Comparison of ENCODE assay signal across 1 cellular context in the genomic region with DNA sequence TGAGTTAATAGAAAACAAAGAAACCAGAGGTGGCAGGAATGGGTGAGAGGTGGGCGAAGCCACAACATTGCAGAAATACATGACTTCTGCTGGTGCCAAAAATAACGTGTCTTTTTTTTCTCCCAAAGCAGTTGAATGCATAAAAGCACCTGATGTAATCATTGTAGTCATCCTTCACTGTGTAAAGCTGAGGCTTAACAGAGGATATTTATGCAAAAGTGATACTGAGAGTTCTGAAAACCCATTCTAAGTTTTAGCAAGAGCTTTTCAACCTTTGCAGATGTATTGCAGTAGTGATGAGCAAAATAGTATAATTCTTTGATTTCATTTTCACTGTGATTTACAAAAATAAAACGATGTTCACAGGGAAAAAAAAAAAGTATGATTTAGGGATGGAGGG.
TF ChIP-seq lines count a peak whose summit lies in the region.

No MANE protein-coding gene starts in this region.

TF ChIP-seq in IMR-90, 13 proteins besides CTCF, POLR2A, EP300 and RAD21 (continued from another document):
- TF ChIP-seq, protein P1, sequence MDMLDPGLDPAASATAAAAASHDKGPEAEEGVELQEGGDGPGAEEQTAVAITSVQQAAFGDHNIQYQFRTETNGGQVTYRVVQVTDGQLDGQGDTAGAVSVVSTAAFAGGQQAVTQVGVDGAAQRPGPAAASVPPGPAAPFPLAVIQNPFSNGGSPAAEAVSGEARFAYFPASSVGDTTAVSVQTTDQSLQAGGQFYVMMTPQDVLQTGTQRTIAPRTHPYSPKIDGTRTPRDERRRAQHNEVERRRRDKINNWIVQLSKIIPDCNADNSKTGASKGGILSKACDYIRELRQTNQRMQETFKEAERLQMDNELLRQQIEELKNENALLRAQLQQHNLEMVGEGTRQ (IDR thresholded peaks at IDR 0.05; ENCODE audit: low read depth, low read length): no peak
- TF ChIP-seq MAFK (IDR thresholded peaks at IDR 0.05; ENCODE audit: low read depth, low read length): no peak
- TF ChIP-seq, protein P2, sequence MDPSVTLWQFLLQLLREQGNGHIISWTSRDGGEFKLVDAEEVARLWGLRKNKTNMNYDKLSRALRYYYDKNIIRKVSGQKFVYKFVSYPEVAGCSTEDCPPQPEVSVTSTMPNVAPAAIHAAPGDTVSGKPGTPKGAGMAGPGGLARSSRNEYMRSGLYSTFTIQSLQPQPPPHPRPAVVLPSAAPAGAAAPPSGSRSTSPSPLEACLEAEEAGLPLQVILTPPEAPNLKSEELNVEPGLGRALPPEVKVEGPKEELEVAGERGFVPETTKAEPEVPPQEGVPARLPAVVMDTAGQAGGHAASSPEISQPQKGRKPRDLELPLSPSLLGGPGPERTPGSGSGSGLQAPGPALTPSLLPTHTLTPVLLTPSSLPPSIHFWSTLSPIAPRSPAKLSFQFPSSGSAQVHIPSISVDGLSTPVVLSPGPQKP (IDR thresholded peaks at IDR 0.05; ENCODE audit: borderline replicate concordance, low read depth, low read length): no peak
- TF ChIP-seq BHLHE40 (IDR thresholded peaks at IDR 0.05; ENCODE audit: low read depth, low read length): no peak
- TF ChIP-seq MXI1 (IDR thresholded peaks at IDR 0.05; ENCODE audit: borderline replicate concordance, low read depth, low read length): no peak
- no peak for TF ChIP-seq NFE2L2 (IDR thresholded peaks at IDR 0.05; ENCODE audit: low read depth, low read length)
- TF ChIP-seq FOS (IDR thresholded peaks at IDR 0.05; ENCODE audit: low read depth, low read length): no peak
TF ChIP-seq in IMR-90: peak in this region for 0.
